Comparison of ENCODE assay signal across 13 cellular contexts in genomic region chr9:14907360-14907685, GRCh38. TPM values are rescaled to one million over a fixed set of nuclear protein-coding genes. Genes with fewer than 3 reads are reported as not detected.
DNase-seq lines count a peak whose midpoint lies in the region; ATAC-seq, FAIRE-seq and TF ChIP-seq lines count a peak whose summit lies in the region.
"Had no signal": no experiment of that assay in that cellular context is flagged by ENCODE, and none has a peak within 500 bp of the region (broad histone marks: within the 10 kb centered on the region; RNA-seq: fewer than 3 reads in every experiment).

No MANE protein-coding gene starts in this region.

- H3K4me3 Mint-ChIP-seq in GM23338: no peak overlapping the region; the same call in 2 of the 3 replicates
- no peak overlapping the region for H3K4me3 Mint-ChIP-seq in T-helper 17 cell
- H3K4me3 Mint-ChIP-seq: stimulated activated naive B cell treated with anti-CD40 and anti-IgM and Interleukin-4, amounts not matched to agents 10 μg/mL and 1 μg/mL and 100 μg/mL, for 72 hours had no signal

- ATAC-seq in GM23338 (peak; percentile 62), pancreas (no peak), T-helper 17 cell (no peak)
- ATAC-seq: lower lobe of right lung; stimulated activated naive B cell treated with anti-CD40 and anti-IgM and Interleukin-4, amounts not matched to agents 10 μg/mL and 1 μg/mL and 100 μg/mL, for 72 hours had no signal

- H3K9me2 ChIP-seq in GM23338 (ENCODE audit: insufficient read depth): no peaks in the 10 kb centered on the region

- no peaks in the 10 kb centered on the region for H4K20me1 ChIP-seq in GM23338 (replicated peaks; ENCODE audit: insufficient read depth)

- H3K4me2 ChIP-seq in GM23338: peak overlapping the region; percentile 71; the same call in 1 of the 2 replicates

- H3K27me3 ChIP-seq in GM23338 (ENCODE audit: insufficient read depth) (no peaks in the 10 kb centered on the region), pancreas (no peaks in the 10 kb centered on the region)
- H3K27me3 ChIP-seq: BE2C, esophagus squamous epithelium had no signal

- H3K27ac Mint-ChIP-seq in GM23338 (peak overlapping the region; percentile 87), T-helper 17 cell (no peak overlapping the region)
- H3K27ac Mint-ChIP-seq: stimulated activated naive B cell treated with anti-CD40 and anti-IgM and Interleukin-4, amounts not matched to agents 10 μg/mL and 1 μg/mL and 100 μg/mL, for 72 hours had no signal

- no peaks in the 10 kb centered on the region for H3K9me3 Mint-ChIP-seq in GM23338

- H3K9me3 ChIP-seq in pancreas (no peaks in the 10 kb centered on the region), T-helper 17 cell (ENCODE audit: control insufficient read depth, low read length, poor library complexity, severe bottlenecking) (no peaks in the 10 kb centered on the region)
- H3K9me3 ChIP-seq: BE2C, esophagus squamous epithelium, lower lobe of right lung had no signal

- H3K4me1 ChIP-seq in GM23338 (ENCODE audit: insufficient read depth): peaks cover 57% of the 10 kb centered on the region
- peaks cover 34 to 65% (median 60%) of the 10 kb centered on the region in 3 donors for H3K4me1 ChIP-seq in pancreas
- H3K4me1 ChIP-seq: lower lobe of right lung had no signal

- intact Hi-C loops in pancreas (cut with DNase I): no loop called here

- H3K4me1 Mint-ChIP-seq in GM23338: peaks cover 30% of the 10 kb centered on the region
- H3K4me1 Mint-ChIP-seq in T-helper 17 cell: no peaks in the 10 kb centered on the region
- H3K4me1 Mint-ChIP-seq: stimulated activated naive B cell treated with anti-CD40 and anti-IgM and Interleukin-4, amounts not matched to agents 10 μg/mL and 1 μg/mL and 100 μg/mL, for 72 hours had no signal

- no peaks in the 10 kb centered on the region; the same call in 2 of the 3 replicates for H3K36me3 Mint-ChIP-seq in GM23338 (ENCODE audit: low read depth)
- H3K36me3 Mint-ChIP-seq in T-helper 17 cell (ENCODE audit: low read depth): no peaks in the 10 kb centered on the region
- H3K36me3 Mint-ChIP-seq: stimulated activated naive B cell treated with anti-CD40 and anti-IgM and Interleukin-4, amounts not matched to agents 10 μg/mL and 1 μg/mL and 100 μg/mL, for 72 hours had no signal

- H3K79me2 ChIP-seq in GM23338 (replicated peaks; ENCODE audit: insufficient read depth): no peaks in the 10 kb centered on the region

- H3K36me3 ChIP-seq in GM23338 (ENCODE audit: insufficient read depth): no peaks in the 10 kb centered on the region
- no peaks in the 10 kb centered on the region for H3K36me3 ChIP-seq in pancreas
- H3K36me3 ChIP-seq: BE2C, esophagus squamous epithelium, lower lobe of right lung had no signal

- no peak overlapping the region for H2AFZ ChIP-seq in GM23338

- FAIRE-seq in pancreas (lab: Jason Lieb, UNC) (no peak), urothelium cell line (lab: Jason Lieb, UNC) (no peak)

- DNase-seq in GM23338 (ENCODE audit: low spot score): peak; percentile 71
- peak; percentile 23 for DNase-seq in NCI-H1105 (lab: John Stamatoyannopoulos, UW)
- peak; percentile 57 for DNase-seq in ecto neural progenitor cell (ENCODE audit: low spot score)
- no peak for DNase-seq in pancreas
- DNase-seq in T-helper 17 cell: no peak
- no peak for DNase-seq in urothelium cell line (ENCODE audit: low spot score)
- DNase-seq in pons (ENCODE audit: low spot score): no peak
- DNase-seq: BE2C; dermis blood vessel endothelial cell; esophagus squamous epithelium; lower lobe of right lung; NCI-H187 treated with DMSO at 0.1 percent for 48 hours; stimulated activated naive B cell treated with anti-CD40 and anti-IgM and Interleukin-4, amounts not matched to agents 10 μg/mL and 1 μg/mL and 100 μg/mL, for 72 hours had no signal

- 39 to 58% methylated on average over 5 of the region's 5 CpGs for WGBS in pancreas, 2 donors

- H3K27me3 Mint-ChIP-seq in GM23338 (ENCODE audit: insufficient read depth, low read depth, poor library complexity) (no peaks in the 10 kb centered on the region), T-helper 17 cell (peaks cover 11% of the 10 kb centered on the region)
- H3K27me3 Mint-ChIP-seq: stimulated activated naive B cell treated with anti-CD40 and anti-IgM and Interleukin-4, amounts not matched to agents 10 μg/mL and 1 μg/mL and 100 μg/mL, for 72 hours had no signal

- H3F3A ChIP-seq in GM23338 (replicated peaks; ENCODE audit: low read depth): peaks cover 4% of the 10 kb centered on the region; the same call in 1 of the 2 replicates

- TF ChIP-seq CTCF in GM23338 (conservative IDR thresholded peaks at IDR 0.05; ENCODE audit: low read depth in 2 of 2) (no peak), pancreas (IDR thresholded peaks at IDR 0.05) (no peak)

- H3K4me3 ChIP-seq in GM23338: no peak overlapping the region
- H3K4me3 ChIP-seq in pancreas: peak overlapping the region in 1 of 4 donors; percentile 30
- H3K4me3 ChIP-seq: esophagus squamous epithelium, lower lobe of right lung had no signal

- H3K27ac ChIP-seq in GM23338 (ENCODE audit: low read depth) (no peak overlapping the region), pancreas (peak overlapping the region in 3 of 4 donors; percentile 13 to 76 (median 55))
- H3K27ac ChIP-seq: esophagus squamous epithelium, lower lobe of right lung had no signal

TF ChIP-seq in GM23338, 12 proteins besides CTCF, POLR2A, EP300 and RAD21 (continues in another document):
- TF ChIP-seq CREB1 (CRISPR knock-in tag; IDR thresholded peaks at IDR 0.05; ENCODE audit: low read depth) (no peak), JUNB (IDR thresholded peaks at IDR 0.05; ENCODE audit: unreplicated experiment) (no peak), EZH2phosphoT487 (IDR thresholded peaks at IDR 0.05; ENCODE audit: unreplicated experiment) (no peak), REST (IDR thresholded peaks at IDR 0.05; ENCODE audit: unreplicated experiment) (no peak), EZH2 (IDR thresholded peaks at IDR 0.05; ENCODE audit: low read depth, unreplicated experiment) (no peak), ETS1 (IDR thresholded peaks at IDR 0.05) (no peak), POLR2AphosphoS5 (IDR thresholded peaks at IDR 0.05; ENCODE audit: low read depth) (no peak), ZNF114 (CRISPR knock-in tag; IDR thresholded peaks at IDR 0.05) (no peak)

RNA-seq across cellular contexts. Expression of gene FREM1, which starts 2.9 kb away (rescaled TPM):
- total RNA-seq in GM23338 (2014; rRNA removed; shearing (Covaris generic)): 3.1 and 4.8 TPM in 2 replicates
- 0.78 and 0.94 TPM in 2 replicates for polyA plus RNA-seq in GM23338 (2016; fragmentation: Nextera tagmentation; extraction: Ambion mirVana)
- total RNA-seq in pancreas: 10 to 100 TPM in 2 of 6 donors, 1 to 10 TPM in 4; 4.6 to 19.8 (median 7.4) TPM
- 10 to 100 TPM in 1 of 2 donors, 1 to 10 TPM in 1; 8.4 to 15.4 TPM for polyA plus RNA-seq in pancreas
- total RNA-seq in T-helper 17 cell: not detected
- total RNA-seq: dermis blood vessel endothelial cell had no signal

Comparison
In these comparisons a context has a peak if more than half of its experiments do, and no peak if none do; other contexts are left out.
1. DNase-seq: peak in GM23338 (single experiment), NCI-H1105 (single experiment) and ecto neural progenitor cell (single experiment); none in pancreas (0 of 6), T-helper 17 cell (0 of 3), urothelium cell line (single experiment) and pons (single experiment).